In genomic region chr12:51017452-51017851, GRCh38 we compare ENCODE assay signal across 16 cellular contexts. TPM values are rescaled to one million over a fixed set of nuclear protein-coding genes. Genes with fewer than 3 reads are reported as not detected.
DNase-seq lines count a peak whose midpoint lies in the region; ATAC-seq, FAIRE-seq and TF ChIP-seq lines count a peak whose summit lies in the region.
"Had no signal": no experiment of that assay in that cellular context is flagged by ENCODE, and none has a peak within 500 bp of the region (broad histone marks: within the 10 kb centered on the region; RNA-seq: fewer than 3 reads in every experiment).

No MANE protein-coding gene starts in this region.

- H4K20me1 ChIP-seq in Loucy (ENCODE audit: insufficient read depth, low read length, poor library complexity, severe bottlenecking) (peaks cover 27% of the 10 kb centered on the region), K562 (replicated peaks; ENCODE audit: control insufficient read depth, insufficient read depth, low read length) (no peaks in the 10 kb centered on the region)

- no peak for TF ChIP-seq RAD21 in K562 (CRISPR knock-in tag; conservative IDR thresholded peaks at IDR 0.05 in 1 of 2, IDR thresholded peaks at IDR 0.05 in 1 of 2)

- no peaks in the 10 kb centered on the region for H3K9me3 Mint-ChIP-seq in activated CD4-positive, alpha-beta T cell treated with anti-CD3 and anti-CD28 coated beads, Interleukin-2, amount 10 ng/mL, durations not matched to agents 24 days and 14 days
- H3K9me3 Mint-ChIP-seq in nephron progenitor cell, result no peaks in the 10 kb centered on the region
- H3K9me3 Mint-ChIP-seq in stimulated activated naive B cell treated with anti-CD40 and anti-IgM and Interleukin-4, amounts not matched to agents 10 μg/mL and 1 μg/mL and 100 μg/mL, for 72 hours, result no peaks in the 10 kb centered on the region
- H3K9me3 Mint-ChIP-seq: CD8-positive, alpha-beta memory T cell had no signal

- H3K4me1 Mint-ChIP-seq in activated CD4-positive, alpha-beta T cell treated with anti-CD3 and anti-CD28 coated beads, Interleukin-2, amount 10 ng/mL, durations not matched to agents 24 days and 14 days, result peaks cover 34% of the 10 kb centered on the region
- H3K4me1 Mint-ChIP-seq in nephron progenitor cell, result peaks cover 28% of the 10 kb centered on the region
- H3K4me1 Mint-ChIP-seq in stimulated activated naive B cell treated with anti-CD40 and anti-IgM and Interleukin-4, amounts not matched to agents 10 μg/mL and 1 μg/mL and 100 μg/mL, for 72 hours, result peaks cover 9 to 33% of the 10 kb centered on the region in 2 donors

- H3K27ac ChIP-seq in K562 (ENCODE audit: extremely low read depth, low read depth, low read length) (peak overlapping the region; percentile 38), upper lobe of left lung (no peak overlapping the region)
- H3K27ac ChIP-seq: 22Rv1, BLaER1 had no signal

- POLR2A ChIA-PET in K562 (lab: Yijun Ruan, JAX), result interaction anchor here (0.7 to 1.4 kb wide), 4 partner anchors 8 to 95 kb away, joined by 3 to 5 read pairs (median 4); partner anchors contain the start of gene SLC11A2

- in situ Hi-C loops in K562 (cut with MboI), result no loop called here

- peak overlapping the region; percentile 39 for H3K27ac Mint-ChIP-seq in activated CD4-positive, alpha-beta T cell treated with anti-CD3 and anti-CD28 coated beads, Interleukin-2, amount 10 ng/mL, durations not matched to agents 24 days and 14 days
- peak overlapping the region; percentile 15 for H3K27ac Mint-ChIP-seq in nephron progenitor cell
- no peak overlapping the region for H3K27ac Mint-ChIP-seq in stimulated activated naive B cell treated with anti-CD40 and anti-IgM and Interleukin-4, amounts not matched to agents 10 μg/mL and 1 μg/mL and 100 μg/mL, for 72 hours
- H3K27ac Mint-ChIP-seq: CD8-positive, alpha-beta memory T cell had no signal

- H3K9ac ChIP-seq in Loucy (ENCODE audit: low read depth, low read length, poor library complexity, severe bottlenecking), result no peak overlapping the region
- peak overlapping the region in 1 of 2 experiments; percentile 17; a peak in 1 of 4 replicates for H3K9ac ChIP-seq in K562 (ENCODE audit: insufficient read depth in 1 of 2, low read depth in 2 of 2, low read length in 2 of 2)
- H3K9ac ChIP-seq: BLaER1 had no signal

- peaks cover 51% of the 10 kb centered on the region for H3K4me1 ChIP-seq in Loucy (ENCODE audit: insufficient read depth, low read length, poor library complexity, severe bottlenecking)
- peaks cover 34 to 54% of the 10 kb centered on the region in 2 experiments for H3K4me1 ChIP-seq in K562 (replicated peaks in 1 of 2; ENCODE audit: control insufficient read depth in 2 of 2, insufficient read depth in 2 of 2, low read length in 2 of 2)
- peaks cover 26 to 59% (median 44%) of the 10 kb centered on the region in 4 donors for H3K4me1 ChIP-seq in upper lobe of left lung

- H3K36me3 ChIP-seq in Loucy (ENCODE audit: insufficient read depth, low read length), result no peaks in the 10 kb centered on the region
- no peaks in the 10 kb centered on the region; the same call in 1 of the 3 replicates for H3K36me3 ChIP-seq in K562 (ENCODE audit: control insufficient read depth, insufficient read depth, low read length)
- no peaks in the 10 kb centered on the region for H3K36me3 ChIP-seq in upper lobe of left lung

- H3K4me2 ChIP-seq in Loucy (ENCODE audit: low read depth, low read length, poor library complexity, severe bottlenecking) (peak overlapping the region; percentile 3), K562 (ENCODE audit: insufficient read depth, low read length) (peak overlapping the region; percentile 52)
- H3K4me2 ChIP-seq: BLaER1 had no signal

- H3K4me3 ChIP-seq in Loucy (ENCODE audit: low read length, poor library complexity, severe bottlenecking) (no peak overlapping the region), K562 (no peak overlapping the region), upper lobe of left lung (no peak overlapping the region)
- H3K4me3 ChIP-seq: BLaER1 had no signal

- no peaks in the 10 kb centered on the region for H3K27me3 Mint-ChIP-seq in activated CD4-positive, alpha-beta T cell treated with anti-CD3 and anti-CD28 coated beads, Interleukin-2, amount 10 ng/mL, durations not matched to agents 24 days and 14 days
- H3K27me3 Mint-ChIP-seq in nephron progenitor cell (ENCODE audit: low read depth, poor library complexity), result no peaks in the 10 kb centered on the region
- no peaks in the 10 kb centered on the region for H3K27me3 Mint-ChIP-seq in stimulated activated naive B cell treated with anti-CD40 and anti-IgM and Interleukin-4, amounts not matched to agents 10 μg/mL and 1 μg/mL and 100 μg/mL, for 72 hours
- H3K27me3 Mint-ChIP-seq: CD8-positive, alpha-beta memory T cell had no signal

- FAIRE-seq in K562 (lab: Jason Lieb, UNC), result no peak
- FAIRE-seq: HTR-8/SVneo had no signal

- no TSS peak for BruUV-seq in K562 (replicated peaks; lab: Mats Ljungman, UMichigan)

- no peak for DNase-seq in activated CD4-positive, alpha-beta T cell treated with anti-CD3 and anti-CD28 coated beads, Interleukin-2, amount 10 ng/mL, durations not matched to agents 24 days and 14 days
- no peak for DNase-seq in activated CD4-positive, alpha-beta T cell treated with anti-CD3 and anti-CD28 coated beads for 1 hour
- DNase-seq in K562 (ENCODE audit: extremely low read depth in 1 of 4, low spot score in 3 of 4) (no peak), nephron progenitor cell (no peak), COR-L47 (lab: John Stamatoyannopoulos, UW) (no peak), upper lobe of left lung (no peak)
- no peak for DNase-seq in stimulated activated naive B cell treated with anti-CD40 and anti-IgM and Interleukin-4, amounts not matched to agents 10 μg/mL and 1 μg/mL and 100 μg/mL, for 72 hours
- DNase-seq: AML-193; CD8-positive, alpha-beta memory T cell; DMS53; GF-D8; HCEC 1CT had no signal

- CTCF ChIA-PET in K562 (lab: Yijun Ruan, JAX; ENCODE audit: low intra/inter-chr PET ratio), result no interaction called here

- H3K27me3 ChIP-seq in Loucy (ENCODE audit: insufficient read depth, low read length, poor library complexity, severe bottlenecking) (no peaks in the 10 kb centered on the region), K562 (ENCODE audit: control insufficient read depth in 2 of 2, insufficient read depth in 2 of 2, low read length in 2 of 2) (no peaks in the 10 kb centered on the region), upper lobe of left lung (no peaks in the 10 kb centered on the region)
- H3K27me3 ChIP-seq: BLaER1 had no signal

- TF ChIP-seq POLR2A in K562 (conservative IDR thresholded peaks at IDR 0.05), result no peak
- TF ChIP-seq POLR2A in upper lobe of left lung (IDR thresholded peaks at IDR 0.05), result no peak

- intact Hi-C loops in activated CD4-positive, alpha-beta T cell treated with anti-CD3 and anti-CD28 coated beads, Interleukin-2, amount 10 ng/mL, durations not matched to agents 24 days and 14 days (cut with micrococcal nuclease), result no loop called here
- intact Hi-C loops in K562 (cut with micrococcal nuclease), result no loop called here

- no peak overlapping the region for H3K4me3 Mint-ChIP-seq in activated CD4-positive, alpha-beta T cell treated with anti-CD3 and anti-CD28 coated beads, Interleukin-2, amount 10 ng/mL, durations not matched to agents 24 days and 14 days
- H3K4me3 Mint-ChIP-seq in nephron progenitor cell, result no peak overlapping the region
- no peak overlapping the region for H3K4me3 Mint-ChIP-seq in stimulated activated naive B cell treated with anti-CD40 and anti-IgM and Interleukin-4, amounts not matched to agents 10 μg/mL and 1 μg/mL and 100 μg/mL, for 72 hours

- H3F3A ChIP-seq in Loucy (ENCODE audit: low read depth), result 0 out of 2 replicates have a peak, but pooled peaks cover 5% of the 10 kb centered on the region

- H3K36me3 Mint-ChIP-seq in activated CD4-positive, alpha-beta T cell treated with anti-CD3 and anti-CD28 coated beads, Interleukin-2, amount 10 ng/mL, durations not matched to agents 24 days and 14 days (ENCODE audit: low read depth), result peaks cover 10% of the 10 kb centered on the region
- peaks cover 15% of the 10 kb centered on the region for H3K36me3 Mint-ChIP-seq in nephron progenitor cell (ENCODE audit: low read depth)
- peaks cover 0 to 2% of the 10 kb centered on the region in 2 donors for H3K36me3 Mint-ChIP-seq in stimulated activated naive B cell treated with anti-CD40 and anti-IgM and Interleukin-4, amounts not matched to agents 10 μg/mL and 1 μg/mL and 100 μg/mL, for 72 hours

- TF ChIP-seq EP300 in K562 (IDR thresholded peaks at IDR 0.05; ENCODE audit: low read length) (peak; percentile 59; the same call in 1 of the 2 replicates), upper lobe of left lung (IDR thresholded peaks at IDR 0.05) (no peak)

- no peaks in the 10 kb centered on the region for H3K9me2 ChIP-seq in Loucy (replicated peaks; ENCODE audit: low read depth, low read length)

- H3K9me3 ChIP-seq in Loucy (ENCODE audit: insufficient read depth, low read depth, low read length) (no peaks in the 10 kb centered on the region), K562 (replicated peaks; ENCODE audit: control insufficient read depth, insufficient read depth, low read depth, low read length) (no peaks in the 10 kb centered on the region), upper lobe of left lung (no peaks in the 10 kb centered on the region)
- H3K9me3 ChIP-seq: BLaER1 had no signal

- TF ChIP-seq CTCF in Loucy (conservative IDR thresholded peaks at IDR 0.05; ENCODE audit: low read length), result no peak
- no peak for TF ChIP-seq CTCF in K562 (IDR thresholded peaks at IDR 0.05 in 2 of 3, conservative IDR thresholded peaks at IDR 0.05 in 1 of 3; ENCODE audit: insufficient read depth in 2 of 3, low read depth in 1 of 3, low read length in 3 of 3)
- no peak for TF ChIP-seq CTCF in nephron progenitor cell (IDR thresholded peaks at IDR 0.05)
- no peak for TF ChIP-seq CTCF in upper lobe of left lung (IDR thresholded peaks at IDR 0.05)

- no peak for ATAC-seq in K562
- no peak for ATAC-seq in upper lobe of left lung (ENCODE audit: low FRiP score in 2 of 2)
- no peak for ATAC-seq in stimulated activated naive B cell treated with anti-CD40 and anti-IgM and Interleukin-4, amounts not matched to agents 10 μg/mL and 1 μg/mL and 100 μg/mL, for 72 hours (replicated peaks)

- peaks cover 98% of the 10 kb centered on the region for H3K79me2 ChIP-seq in Loucy (ENCODE audit: insufficient read depth, low read length)
- H3K79me2 ChIP-seq in K562 (ENCODE audit: control insufficient read depth, insufficient read depth, low read length), result peaks cover 96% of the 10 kb centered on the region

- no peak overlapping the region for H2AFZ ChIP-seq in Loucy (ENCODE audit: low read length)
- H2AFZ ChIP-seq in K562 (ENCODE audit: low read depth, low read length), result no peak overlapping the region

- H3K9me1 ChIP-seq in K562 (ENCODE audit: control insufficient read depth, insufficient read depth, low read length), result no peaks in the 10 kb centered on the region

RNA-seq across cellular contexts. Expression of gene SLC11A2, which starts 8.7 kb away (rescaled TPM):
- 54.2 and 56.2 TPM in 2 replicates for total RNA-seq in activated CD4-positive, alpha-beta T cell treated with anti-CD3 and anti-CD28 coated beads, Interleukin-2, amount 10 ng/mL, durations not matched to agents 24 days and 14 days
- total RNA-seq in K562 (2011; cell fraction: chromatin; rRNA removed; ENCODE audit: low replicate concordance), result 262 and 366 TPM in 2 replicates
- 161 and 181 TPM in 2 replicates for total RNA-seq in K562 (2011; cell fraction: nucleolus; rRNA removed)
- total RNA-seq in K562 (2011; cell fraction: nucleoplasm; rRNA removed), result 245 and 254 TPM in 2 replicates
- total RNA-seq in K562 (2014; rRNA removed) (26.1 and 29.7 TPM in 2 replicates), K562 (2014; rRNA removed; fragmentation: Illumina TruSeq; extraction: Trizol) (37.8 and 39.3 TPM in 2 replicates), K562 (2015; rRNA removed; fragmentation: Illumina TruSeq; extraction: Trizol) (30.3 and 32.9 TPM in 2 replicates), K562 (2021) (36.8 and 38.8 TPM in 2 replicates), upper lobe of left lung (100 to 1,000 TPM in 1 of 6 donors, 10 to 100 TPM in 5; 67.3 to 110 (median 87.0) TPM)
- polyA plus RNA-seq in K562 (2011; rRNA removed) (54.0 and 65.8 TPM in 2 replicates), K562 (2014; fragmentation: Illumina TruSeq; extraction: Trizol) (30.1 and 36.3 TPM in 2 replicates), K562 (2014; fragmentation: Nextera tagmentation; extraction: Ambion mirVana) (10 to 100 TPM; 21.1 to 27.6 TPM), K562 (2014; rRNA removed) (31.7 and 39.3 TPM in 2 replicates)
- polyA plus RNA-seq in K562 (2011; cell fraction: cytosol; rRNA removed), result 26.5 and 64.3 TPM in 2 replicates
- polyA plus RNA-seq in K562 (2011; cell fraction: nucleus; rRNA removed), result 109 and 145 TPM in 2 replicates
- 32.5 and 33.3 TPM in 2 replicates for polyA plus RNA-seq in K562 (2012)
- polyA minus RNA-seq in K562 (2011; rRNA and poly(A)+ RNA removed), result 85.9 and 89.7 TPM in 2 replicates
- 20.3 and 25.1 TPM in 2 replicates for polyA minus RNA-seq in K562 (2011; cell fraction: cytosol; rRNA and poly(A)+ RNA removed)
- 52.8 and 79.3 TPM in 2 replicates for polyA minus RNA-seq in K562 (2011; cell fraction: nucleus; rRNA and poly(A)+ RNA removed)

RNA-seq across cellular contexts. Expression of gene LETMD1, which starts 30.7 kb away (rescaled TPM):
- total RNA-seq in activated CD4-positive, alpha-beta T cell treated with anti-CD3 and anti-CD28 coated beads, Interleukin-2, amount 10 ng/mL, durations not matched to agents 24 days and 14 days, result 75.7 and 77.8 TPM in 2 replicates
- 306 and 323 TPM in 2 replicates for total RNA-seq in K562 (2011; cell fraction: chromatin; rRNA removed; ENCODE audit: low replicate concordance)
- 186 and 193 TPM in 2 replicates for total RNA-seq in K562 (2011; cell fraction: nucleolus; rRNA removed)
- total RNA-seq in K562 (2011; cell fraction: nucleoplasm; rRNA removed), result 291 and 382 TPM in 2 replicates
- total RNA-seq in K562 (2014; rRNA removed) (65.1 and 69.0 TPM in 2 replicates), K562 (2014; rRNA removed; fragmentation: Illumina TruSeq; extraction: Trizol) (82.9 and 96.9 TPM in 2 replicates), K562 (2015; rRNA removed; fragmentation: Illumina TruSeq; extraction: Trizol) (71.3 and 74.0 TPM in 2 replicates), K562 (2021) (70.1 and 71.2 TPM in 2 replicates), upper lobe of left lung (10 to 100 TPM; 36.3 to 98.9 (median 58.1) TPM)
- polyA plus RNA-seq in K562 (2011; rRNA removed) (163 and 214 TPM in 2 replicates), K562 (2014; fragmentation: Illumina TruSeq; extraction: Trizol) (113 and 121 TPM in 2 replicates), K562 (2014; fragmentation: Nextera tagmentation; extraction: Ambion mirVana) (10 to 100 TPM; 58.7 to 75.4 TPM), K562 (2014; rRNA removed) (106 and 112 TPM in 2 replicates)
- 96.8 and 210 TPM in 2 replicates for polyA plus RNA-seq in K562 (2011; cell fraction: cytosol; rRNA removed)
- 281 and 303 TPM in 2 replicates for polyA plus RNA-seq in K562 (2011; cell fraction: nucleus; rRNA removed)
- 81.2 and 169 TPM in 2 replicates for polyA plus RNA-seq in K562 (2012)
- 142 and 155 TPM in 2 replicates for polyA minus RNA-seq in K562 (2011; rRNA and poly(A)+ RNA removed)
- polyA minus RNA-seq in K562 (2011; cell fraction: cytosol; rRNA and poly(A)+ RNA removed), result 53.3 and 56.5 TPM in 2 replicates
- 62.3 and 102 TPM in 2 replicates for polyA minus RNA-seq in K562 (2011; cell fraction: nucleus; rRNA and poly(A)+ RNA removed)
